ENCODE assay signal across 1 cellular context in genomic region chr19:1161716-1162115, GRCh38.
TF ChIP-seq lines count a peak whose summit lies in the region.

No MANE protein-coding gene starts in this region.

TF ChIP-seq in K562, 482 proteins besides CTCF, POLR2A, EP300 and RAD21:
- TF ChIP-seq LARP7 (IDR thresholded peaks at IDR 0.05) (no peak), TCF3 (CRISPR knock-in tag; IDR thresholded peaks at IDR 0.05) (no peak), KDM1A (IDR thresholded peaks at IDR 0.05) (no peak), BHLHE40 (IDR thresholded peaks at IDR 0.05; ENCODE audit: low read length) (no peak), BCLAF1 (IDR thresholded peaks at IDR 0.05; ENCODE audit: borderline replicate concordance in 1 of 2, control insufficient read depth in 1 of 2, low read depth in 2 of 2, low read length in 1 of 2) (no peak), DEAF1 (CRISPR knock-in tag; IDR thresholded peaks at IDR 0.05) (no peak), PCBP1 (IDR thresholded peaks at IDR 0.05; ENCODE audit: low read depth, low read length, poor library complexity, severe bottlenecking) (peak; percentile 94), ZNF766 (CRISPR knock-in tag; conservative IDR thresholded peaks at IDR 0.05) (no peak), DPF2 (IDR thresholded peaks at IDR 0.05) (no peak), SMAD3 (CRISPR knock-in tag; conservative IDR thresholded peaks at IDR 0.05) (no peak), SMC3 (conservative IDR thresholded peaks at IDR 0.05; ENCODE audit: insufficient read depth, low read depth, low read length) (no peak), CREB1 (IDR thresholded peaks at IDR 0.05) (peak; percentile 49; the same call in 1 of the 2 replicates), CREB1 (CRISPR knock-in tag; IDR thresholded peaks at IDR 0.05) (no peak), ZNF740 (CRISPR knock-in tag; IDR thresholded peaks at IDR 0.05) (no peak), ZNF740 (tag; IDR thresholded peaks at IDR 0.05) (peak in 1 of 2 experiments; percentile 75; a peak in 2 of 4 replicates), CREM (IDR thresholded peaks at IDR 0.05; ENCODE audit: low read depth) (peak; percentile 63), VEZF1 (CRISPR knock-in tag; IDR thresholded peaks at IDR 0.05) (peak; percentile 94), YY1 (IDR thresholded peaks at IDR 0.05; ENCODE audit: borderline replicate concordance in 1 of 3, control insufficient read depth in 1 of 3, extremely low read depth in 1 of 3, insufficient read depth in 3 of 3, insufficient read length in 1 of 3, insufficient replicate concordance in 2 of 3, low read depth in 1 of 3, low read length in 2 of 3) (peak in 1 of 3 experiments; percentile 59), ZFPM2 (CRISPR knock-in tag; IDR thresholded peaks at IDR 0.05) (no peak), TAF9B (IDR thresholded peaks at IDR 0.05; ENCODE audit: partially characterized antibody) (no peak)
